ENCODE assay signal across 8 cellular contexts in the genomic region with DNA sequence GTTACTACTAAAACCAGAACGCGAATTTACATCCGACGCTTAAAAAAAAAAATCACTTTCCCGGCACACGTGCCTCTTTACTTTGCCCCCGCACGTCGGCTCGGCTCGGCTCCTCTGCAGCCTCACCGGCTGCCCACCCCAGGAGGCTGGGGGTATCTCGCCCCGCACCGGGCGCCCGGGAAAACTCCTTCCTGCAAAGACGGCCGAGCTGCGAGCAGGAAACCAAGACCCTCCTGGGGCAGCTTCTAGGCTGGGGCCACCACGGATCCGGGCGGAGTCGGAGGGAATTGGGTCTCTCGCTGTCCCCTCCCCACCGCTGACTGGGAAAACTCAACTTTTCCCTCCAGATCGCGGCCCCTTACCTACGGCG. TPM values are rescaled to one million over a fixed set of nuclear protein-coding genes. Genes with fewer than 3 reads are reported as not detected.
DNase-seq lines count a peak whose midpoint lies in the region; ATAC-seq and TF ChIP-seq lines count a peak whose summit lies in the region.

No MANE protein-coding gene starts in this region.

- POLR2A ChIA-PET in WTC11 (lab: Charles Lee) = interaction anchor here (1.2 to 2.2 kb wide), 5 partner anchors 13 to 41 kb away, joined by 5 to 12 read pairs (median 7); partner anchors contain the start of genes PEBP1 and WSB2

- no peaks in the 10 kb centered on the region for H3K27me3 Mint-ChIP-seq in Calu3 (ENCODE audit: unreplicated experiment)
- H3K27me3 Mint-ChIP-seq in WTC11 (ENCODE audit: low read depth) = no peaks in the 10 kb centered on the region
- H3K27me3 Mint-ChIP-seq in glutamatergic neuron (ENCODE audit: unreplicated experiment) = peaks cover 7% of the 10 kb centered on the region

- H3K4me1 Mint-ChIP-seq in Calu3 (ENCODE audit: low read depth, unreplicated experiment) = peaks cover 41% of the 10 kb centered on the region
- peaks cover 43% of the 10 kb centered on the region for H3K4me1 Mint-ChIP-seq in WTC11
- peaks cover 3% of the 10 kb centered on the region for H3K4me1 Mint-ChIP-seq in glutamatergic neuron (ENCODE audit: low read depth, unreplicated experiment)

- H3K9me3 Mint-ChIP-seq in Calu3 (ENCODE audit: low read depth, unreplicated experiment) = no peaks in the 10 kb centered on the region
- H3K9me3 Mint-ChIP-seq in WTC11 = no peaks in the 10 kb centered on the region
- H3K9me3 Mint-ChIP-seq in glutamatergic neuron (ENCODE audit: unreplicated experiment) = peaks cover 4% of the 10 kb centered on the region

- H3K4me3 Mint-ChIP-seq in Calu3 (ENCODE audit: low read depth, unreplicated experiment) (peak overlapping the region; percentile 77), WTC11 (peak overlapping the region; percentile 95), glutamatergic neuron (ENCODE audit: unreplicated experiment) (peak overlapping the region; percentile 94)

- H3K27ac Mint-ChIP-seq in Calu3 (ENCODE audit: unreplicated experiment) = peak overlapping the region; percentile 49
- H3K27ac Mint-ChIP-seq in WTC11 = peak overlapping the region; percentile 94
- H3K27ac Mint-ChIP-seq in glutamatergic neuron (ENCODE audit: unreplicated experiment) = no peak overlapping the region

- intact Hi-C loops in Calu3 (cut with micrococcal nuclease; ENCODE audit: unreplicated experiment) = loop anchor here (5.0 to 10.0 kb wide), 2 partner anchors 46 to 228 kb away; no protein-coding TSS in a partner anchor
- intact Hi-C loops in posterior cingulate gyrus (cut with DNase I) = no loop called here

- no TSS peak for BruUV-seq in Calu3 (replicated peaks; lab: Mats Ljungman, UMichigan)

- H3K36me3 Mint-ChIP-seq in Calu3 (ENCODE audit: insufficient read depth, unreplicated experiment) = peaks cover 25% of the 10 kb centered on the region
- H3K36me3 Mint-ChIP-seq in WTC11 = peaks cover 12% of the 10 kb centered on the region
- no peaks in the 10 kb centered on the region for H3K36me3 Mint-ChIP-seq in glutamatergic neuron (ENCODE audit: unreplicated experiment)

- CTCF ChIA-PET in Calu3 (lab: Charles Lee) = no interaction called here
- CTCF ChIA-PET in WTC11 (lab: Charles Lee) = interaction anchor here (1.8 to 3.8 kb wide), 3 partner anchors 17 to 273 kb away, joined by 7 to 16 read pairs (median 11); partner anchors contain the start of gene SUDS3

- peak; percentile 11 for ATAC-seq in HG03571 (IDR thresholded peaks at IDR 0.05; ENCODE audit: unreplicated experiment)
- ATAC-seq in WTC11 = no peak; the same call in 1 of the 2 replicates
- no peak for ATAC-seq in HG03378 (IDR thresholded peaks at IDR 0.05; ENCODE audit: unreplicated experiment)

- TF ChIP-seq CTCF in Calu3 (IDR thresholded peaks at IDR 0.05; ENCODE audit: unreplicated experiment) (no peak), WTC11 (IDR thresholded peaks at IDR 0.05) (no peak), glutamatergic neuron (IDR thresholded peaks at IDR 0.05; ENCODE audit: partially characterized antibody, unreplicated experiment) (no peak)

- DNase-seq in Calu3 = peak; percentile 45
- no peak for DNase-seq in WTC11 (ENCODE audit: low spot score)
- peak; percentile 51 for DNase-seq in glutamatergic neuron
- DNase-seq in posterior cingulate gyrus = peak in 8 of 10 donors; percentile 6 to 87 (median 28)
- no peak for DNase-seq in NCI-H1092 (lab: John Stamatoyannopoulos, UW)
- DNase-seq in stimulated activated naive CD4-positive, alpha-beta T cell (lab: John Stamatoyannopoulos, UW) = no peak

TF ChIP-seq in WTC11, 78 proteins besides CTCF, POLR2A, EP300 and RAD21:
- no peak for TF ChIP-seq HMGXB4 (CRISPR knock-in tag; IDR thresholded peaks at IDR 0.05)
- 0 out of 2 replicates have a peak, but pooled peaks have one; percentile 9 for TF ChIP-seq USF2 (CRISPR knock-in tag; IDR thresholded peaks at IDR 0.05)

RNA-seq across cellular contexts. Expression of gene VSIG10, which starts 0.6 kb away (rescaled TPM):
- total RNA-seq in Calu3 (2022) (52.0 and 53.6 TPM in 2 replicates), WTC11 (2021) (69.7 to 82.5 TPM (median 74.4 TPM) in 3 replicates), glutamatergic neuron (ENCODE audit: unreplicated experiment) (13.3 TPM)

RNA-seq across cellular contexts. Expression of gene PEBP1, which starts 32.7 kb away (rescaled TPM):
- total RNA-seq in Calu3 (2022) (99.8 and 109 TPM in 2 replicates), WTC11 (2021) (347 to 366 TPM (median 363 TPM) in 3 replicates), glutamatergic neuron (ENCODE audit: unreplicated experiment) (224 TPM)

RNA-seq across cellular contexts. Expression of gene WSB2, which starts 42.2 kb away (rescaled TPM):
- total RNA-seq in Calu3 (2022) (93.5 and 112 TPM in 2 replicates), WTC11 (2021) (59.0 to 74.2 TPM (median 60.5 TPM) in 3 replicates), glutamatergic neuron (ENCODE audit: unreplicated experiment) (76.4 TPM)

Comparison
In these comparisons a context has a peak if more than half of its experiments do, and no peak if none do; other contexts are left out.
1. DNase-seq: peak in Calu3 (single experiment), glutamatergic neuron (single experiment) and posterior cingulate gyrus (8 of 10); none in WTC11 (single experiment), NCI-H1092 (single experiment) and stimulated activated naive CD4-positive, alpha-beta T cell (0 of 6).
2. Peak in every context shown above with its lines, with median percentiles within 50 percentile points of each other: H3K4me3 Mint-ChIP-seq.